ENCODE assay signal across 35 cellular contexts in the genomic region with DNA sequence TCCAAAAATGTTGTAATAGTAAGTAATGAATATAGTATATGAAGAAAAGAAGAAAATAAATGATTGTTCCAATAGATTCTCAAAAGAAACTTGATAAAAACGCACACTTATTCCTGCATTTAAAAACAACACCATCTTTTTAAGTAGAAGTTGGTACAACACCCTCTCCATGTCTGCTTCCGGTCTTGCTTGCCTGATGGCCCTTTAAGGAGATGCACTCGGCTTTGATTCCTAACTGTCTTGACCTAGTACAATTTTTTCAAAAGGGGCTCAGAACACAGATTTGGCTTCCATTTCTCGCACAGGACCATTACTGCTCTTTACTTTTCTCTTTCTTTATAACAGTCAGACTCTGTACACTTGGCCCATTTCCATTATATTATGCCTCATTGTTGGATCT. TPM values are rescaled to one million over a fixed set of nuclear protein-coding genes. Genes with fewer than 3 reads are reported as not detected.
"Had no signal": no experiment of that assay in that cellular context is flagged by ENCODE, and none has a peak within 500 bp of the region (broad histone marks: within the 10 kb centered on the region; RNA-seq: fewer than 3 reads in every experiment).

No MANE protein-coding gene starts in this region.

- H3K27me3 ChIP-seq: adrenal gland, body of pancreas had no signal

- H3K4me1 ChIP-seq: adrenal gland, body of pancreas had no signal

- H3K9ac ChIP-seq: KMS-11 had no signal

- ATAC-seq: activated CD4-positive, alpha-beta T cell treated with anti-CD3 and anti-CD28 coated beads for 36 hours; activated CD4-positive, CD25-positive, alpha-beta regulatory T cell treated with anti-CD3 and anti-CD28 coated beads, Interleukin-2, amount 50 U/mL, for 24 hours; activated CD8-positive, alpha-beta T cell treated with anti-CD3 and anti-CD28 coated beads, Interleukin-2, amount 10 ng/mL, durations not matched to agents 7 days and 5 days; body of pancreas; WTC11 had no signal

- H3K4me3 ChIP-seq: adrenal gland, body of pancreas, PC-9 had no signal

- H3K4me2 ChIP-seq: KMS-11, PC-9 had no signal

- DNase-seq: activated CD4-positive, alpha-beta T cell treated with anti-CD3 and anti-CD28 coated beads for 36 hours; activated CD4-positive, alpha-beta T cell treated with anti-CD3 and anti-CD28 coated beads, Interleukin-2, amount 10 ng/mL, durations not matched to agents 7 days and 5 days; activated CD4-positive, alpha-beta T cell treated with anti-CD3 and anti-CD28 coated beads, Interleukin-2, amount 50 U/mL, for 48 hours; activated CD8-positive, alpha-beta T cell treated with anti-CD3 and anti-CD28 coated beads, Interleukin-2, amount 10 ng/mL, durations not matched to agents 7 days and 5 days; activated gamma-delta T cell; activated naive CD4-positive, alpha-beta T cell treated with Interleukin-2 at 50 U/mL for 16 hours; activated naive CD8-positive, alpha-beta T cell treated with anti-CD3 and anti-CD28 coated beads, Interleukin-2, amount 10 ng/mL, durations not matched to agents 7 days and 5 days; activated T-cell treated with anti-CD3 and anti-CD28 coated beads, Interleukin-2, amount 50 U/mL, for 24 hours; adrenal gland; body of pancreas; caudate nucleus; NCI-H1092 treated with DMSO at 0.1 percent for 48 hours; NCI-H1417; NCI-H146; NCI-H187; NCI-H2029 treated with DMSO at 0.1 percent for 48 hours; NCI-H2107; NCI-H2171; NCI-H510A; NCI-H526; NCI-H748 treated with DMSO at 0.1 percent for 48 hours; NK-92 treated with Interleukin-12 subunit alpha and Interleukin-12 subunit beta, amount 100 ng/mL, for 24 hours; PC-9; SW 1271; T-helper 1 cell had no signal

- H3K9me3 ChIP-seq: adrenal gland, body of pancreas had no signal

- H3K27ac ChIP-seq: adrenal gland, body of pancreas, KMS-11, PC-9, RWPE1 had no signal

- H3K36me3 ChIP-seq: adrenal gland had no signal

RNA-seq across cellular contexts. Expression of a gene that starts 9.0 kb away (rescaled TPM):
- total RNA-seq: activated CD4-positive, alpha-beta T cell treated with anti-CD3 and anti-CD28 coated beads for 36 hours; activated CD4-positive, alpha-beta T cell treated with anti-CD3 and anti-CD28 coated beads, Interleukin-2, amount 10 ng/mL, durations not matched to agents 7 days and 5 days; activated CD8-positive, alpha-beta T cell treated with anti-CD3 and anti-CD28 coated beads, Interleukin-2, amount 10 ng/mL, durations not matched to agents 7 days and 5 days; activated naive CD8-positive, alpha-beta T cell treated with anti-CD3 and anti-CD28 coated beads, Interleukin-2, amount 10 ng/mL, durations not matched to agents 7 days and 5 days; activated T-helper 2 cell treated with anti-CD3 and anti-CD28 coated beads, Interferon-gamma antibody, Interleukin-2, Interleukin-4, amounts not matched to agents 10 μg/mL and 5 μg/mL and 100 μg/mL, durations not matched to agents 14 hours and 24 hours and 36 hours; astrocyte; body of pancreas; bronchial epithelial cell; LHCN-M2; PC-9; Right ventricle myocardium inferior; T-helper 2 cell treated with Interferon-gamma antibody and Interleukin-4, amounts not matched to agents 100 ng/mL and 5 ng/mL, for 36 hours had no signal

RNA-seq across cellular contexts. Expression of a gene that starts 53.8 kb away (rescaled TPM):
- total RNA-seq: activated CD4-positive, alpha-beta T cell treated with anti-CD3 and anti-CD28 coated beads for 36 hours; activated CD4-positive, alpha-beta T cell treated with anti-CD3 and anti-CD28 coated beads, Interleukin-2, amount 10 ng/mL, durations not matched to agents 7 days and 5 days; activated CD8-positive, alpha-beta T cell treated with anti-CD3 and anti-CD28 coated beads, Interleukin-2, amount 10 ng/mL, durations not matched to agents 7 days and 5 days; activated naive CD8-positive, alpha-beta T cell treated with anti-CD3 and anti-CD28 coated beads, Interleukin-2, amount 10 ng/mL, durations not matched to agents 7 days and 5 days; activated T-helper 2 cell treated with anti-CD3 and anti-CD28 coated beads, Interferon-gamma antibody, Interleukin-2, Interleukin-4, amounts not matched to agents 10 μg/mL and 5 μg/mL and 100 μg/mL, durations not matched to agents 14 hours and 24 hours and 36 hours; body of pancreas; T-helper 2 cell treated with Interferon-gamma antibody and Interleukin-4, amounts not matched to agents 100 ng/mL and 5 ng/mL, for 36 hours had no signal
